In the genomic region with DNA sequence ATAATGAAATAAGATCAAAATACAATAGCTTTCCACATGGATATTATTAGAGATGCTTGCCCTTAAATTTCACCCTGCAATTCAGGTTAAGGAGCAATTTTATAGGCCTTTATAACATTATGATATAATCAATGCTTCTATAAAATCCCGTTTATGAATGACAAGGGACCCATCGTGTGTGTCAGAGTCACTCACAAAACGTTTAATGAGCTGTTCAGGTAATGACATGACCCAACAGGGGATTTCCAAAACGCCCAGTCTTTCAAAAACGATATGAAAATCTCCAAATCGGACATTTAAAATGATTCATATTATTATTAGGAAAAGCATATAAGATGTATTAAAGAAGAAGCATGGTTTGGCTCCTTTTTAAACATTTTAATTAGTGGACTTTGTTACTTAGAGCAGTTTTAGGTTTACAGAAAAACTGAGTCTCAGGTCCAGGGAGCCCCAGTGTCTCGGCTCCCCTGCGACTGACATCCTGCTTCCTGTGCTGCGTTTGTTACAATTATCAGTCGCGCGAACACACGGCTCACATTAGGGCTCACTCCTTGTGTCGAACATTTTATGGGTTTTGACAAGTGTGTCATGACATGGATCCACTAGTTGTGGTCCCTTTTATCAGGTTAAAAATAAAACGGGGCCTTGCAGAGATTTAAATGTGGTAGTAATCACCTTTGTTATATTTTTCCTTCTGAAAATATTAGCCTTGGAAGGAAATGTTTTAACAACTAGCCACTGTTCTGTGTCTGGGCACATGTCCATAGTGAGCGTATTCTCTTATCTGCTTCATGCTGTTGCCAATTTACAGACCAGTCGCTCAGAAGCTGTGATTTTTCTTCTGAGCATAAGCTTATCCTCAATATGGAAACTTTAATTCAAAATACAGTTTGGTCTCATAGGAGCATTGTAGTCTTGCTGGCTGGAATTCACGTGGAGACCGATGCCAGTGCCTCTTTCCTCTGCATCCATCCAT, we compare ENCODE assay signal across 19 cellular contexts.
"Had no signal": no experiment of that assay in that cellular context is flagged by ENCODE, and none has a peak within 500 bp of the region (broad histone marks: within the 10 kb centered on the region; RNA-seq: fewer than 3 reads in every experiment).

No MANE protein-coding gene starts in this region.

- H3K4me3 ChIP-seq: coronary artery, esophagus muscularis mucosa, sigmoid colon had no signal

- ATAC-seq: activated CD8-positive, alpha-beta memory T cell treated with anti-CD3 and anti-CD28 coated beads, Interleukin-2, amount 10 ng/mL, durations not matched to agents 7 days and 5 days; activated naive CD4-positive, alpha-beta T cell treated with anti-CD3 and anti-CD28 coated beads, Interleukin-2, amount 50 U/mL, for 72 hours; activated T-cell treated with anti-CD3 and anti-CD28 coated beads, Interleukin-2, amount 50 U/mL, for 4 hours had no signal

- H3K27ac Mint-ChIP-seq: activated CD4-positive, alpha-beta memory T cell treated with anti-CD3 and anti-CD28 coated beads for 36 hours; activated CD8-positive, alpha-beta memory T cell treated with anti-CD3 and anti-CD28 coated beads, Interleukin-2, amount 10 ng/mL, durations not matched to agents 7 days and 5 days; activated naive CD4-positive, alpha-beta T cell treated with anti-CD3 and anti-CD28 coated beads, Interleukin-2, amount 50 U/mL, for 72 hours; nephron; progenitor cell of endocrine pancreas; T-helper 2 cell treated with Interferon-gamma antibody and Interleukin-4, amounts not matched to agents 5 μg/mL and 100 μg/mL, for 36 hours had no signal

- H3K36me3 Mint-ChIP-seq: activated CD4-positive, alpha-beta memory T cell treated with anti-CD3 and anti-CD28 coated beads for 36 hours; activated CD8-positive, alpha-beta memory T cell treated with anti-CD3 and anti-CD28 coated beads, Interleukin-2, amount 10 ng/mL, durations not matched to agents 7 days and 5 days; activated naive CD4-positive, alpha-beta T cell treated with anti-CD3 and anti-CD28 coated beads, Interleukin-2, amount 50 U/mL, for 72 hours had no signal

- H3K4me1 Mint-ChIP-seq: activated CD8-positive, alpha-beta memory T cell treated with anti-CD3 and anti-CD28 coated beads, Interleukin-2, amount 10 ng/mL, durations not matched to agents 7 days and 5 days; central memory CD8-positive, alpha-beta T cell had no signal

- H3K9me3 Mint-ChIP-seq: activated CD4-positive, alpha-beta memory T cell treated with anti-CD3 and anti-CD28 coated beads for 36 hours; activated T-cell treated with anti-CD3 and anti-CD28 coated beads, Interleukin-2, amount 50 U/mL, for 4 hours; central memory CD8-positive, alpha-beta T cell; T-helper 2 cell treated with Interferon-gamma antibody and Interleukin-4, amounts not matched to agents 5 μg/mL and 100 μg/mL, for 36 hours had no signal

- H3K27me3 ChIP-seq: sigmoid colon had no signal

- H3K27ac ChIP-seq: coronary artery, esophagus muscularis mucosa, sigmoid colon had no signal

- H3K9me3 ChIP-seq: esophagus muscularis mucosa, sigmoid colon had no signal

- H3K4me3 Mint-ChIP-seq: activated CD4-positive, alpha-beta memory T cell treated with anti-CD3 and anti-CD28 coated beads for 36 hours; activated CD8-positive, alpha-beta memory T cell treated with anti-CD3 and anti-CD28 coated beads, Interleukin-2, amount 10 ng/mL, durations not matched to agents 7 days and 5 days; activated T-cell treated with anti-CD3 and anti-CD28 coated beads, Interleukin-2, amount 50 U/mL, for 4 hours; central memory CD8-positive, alpha-beta T cell; nephron; T-helper 2 cell treated with Interferon-gamma antibody and Interleukin-4, amounts not matched to agents 5 μg/mL and 100 μg/mL, for 36 hours had no signal

- H3K36me3 ChIP-seq: esophagus muscularis mucosa, sigmoid colon had no signal

- DNase-seq: activated CD4-positive, alpha-beta memory T cell treated with anti-CD3 and anti-CD28 coated beads for 36 hours; activated CD4-positive, alpha-beta T cell treated with anti-CD3 and anti-CD28 coated beads for 1 hour; activated CD8-positive, alpha-beta memory T cell treated with anti-CD3 and anti-CD28 coated beads, Interleukin-2, amount 10 ng/mL, durations not matched to agents 7 days and 5 days; activated gamma-delta T cell; activated T-cell treated with anti-CD3 and anti-CD28 coated beads, Interleukin-2, amount 50 U/mL, for 4 hours; foreskin fibroblast; hippocampal formation; nucleus accumbens; sigmoid colon; stimulated activated CD4-positive, alpha-beta T cell treated with anti-CD3 and anti-CD28 coated beads, Interleukin-12 subunit alpha, Interleukin-12 subunit beta, amount 100 ng/mL, for 4 hours; stimulated activated CD4-positive, alpha-beta T cell treated with anti-CD3 and anti-CD28 coated beads, Interleukin-2, amount 100 ng/mL, for 24 hours; SW 1271 had no signal
